ENCODE assay signal across 8 cellular contexts in genomic region chr3:9749663-9750555, GRCh38. TPM values are rescaled to one million over a fixed set of nuclear protein-coding genes. Genes with fewer than 3 reads are reported as not detected.
DNase-seq lines count a peak whose midpoint lies in the region; ATAC-seq, FAIRE-seq and TF ChIP-seq lines count a peak whose summit lies in the region.

OGG1 (plus strand) TSS chr3:9749952; CDS start chr3:9750287, 335 bp downstream.

- peak within 1 kb of the TSS; percentile 89 for H3K4me2 ChIP-seq in keratinocyte (ENCODE audit: control insufficient read depth, extremely low read depth, insufficient read depth, low read depth, low read length)

- dilution Hi-C loops in keratinocyte (cut with MboI; ENCODE audit: extremely low pct_ligation_motif_present, low sequenced_read_pairs), result no loop called here

- H3K9me1 ChIP-seq in keratinocyte (ENCODE audit: control insufficient read depth, extremely low read depth, insufficient read depth, low read length), result no peaks in the 10 kb centered on the region

- TF ChIP-seq CTCF in AG09319 (IDR thresholded peaks at IDR 0.05; ENCODE audit: low read depth, low read length) (no peak), keratinocyte (optimal IDR thresholded peaks at IDR 0.05 in 1 of 3, IDR thresholded peaks at IDR 0.05 in 1 of 3, conservative IDR thresholded peaks at IDR 0.05 in 1 of 3; ENCODE audit: extremely low read depth in 1 of 3, insufficient read depth in 2 of 3, low read length in 3 of 3) (no peak)

- H3K36me3 ChIP-seq in keratinocyte (ENCODE audit: control insufficient read depth in 2 of 2, extremely low read depth in 1 of 2, insufficient read depth in 2 of 2, low read length in 2 of 2), result peaks cover 15 to 24% of the 10 kb centered on the region in 2 experiments

- peaks cover 4% of the 10 kb centered on the region for H3K79me2 ChIP-seq in keratinocyte (ENCODE audit: control insufficient read depth, insufficient read depth, low read length)

- no peak for FAIRE-seq in keratinocyte (lab: Jason Lieb, UNC)

- peak within 1 kb of the TSS; percentile 61 for H3K27ac ChIP-seq in keratinocyte (ENCODE audit: control insufficient read depth, insufficient read depth, low read length)

- no peaks in the 10 kb centered on the region for H3K27me3 ChIP-seq in keratinocyte (ENCODE audit: control insufficient read depth, extremely low read depth, insufficient read depth, low read length)

- ATAC-seq in GM19035 (IDR thresholded peaks at IDR 0.05; ENCODE audit: unreplicated experiment), result peak; percentile 92
- ATAC-seq in HG03354 (IDR thresholded peaks at IDR 0.05; ENCODE audit: poor library complexity, severe bottlenecking, unreplicated experiment), result peak; percentile 92
- ATAC-seq in activated CD4-positive, CD25-positive, alpha-beta regulatory T cell treated with anti-CD3 and anti-CD28 coated beads, Interleukin-2, amount 50 U/mL, for 24 hours, result peak; percentile 98 to 99

- peak within 1 kb of the TSS; percentile 94 for H2AFZ ChIP-seq in keratinocyte (ENCODE audit: control insufficient read depth, low read length)

- H3K4me1 ChIP-seq in keratinocyte (ENCODE audit: control insufficient read depth, extremely low read depth, insufficient read depth, low read length), result peaks cover 21% of the 10 kb centered on the region

- no peaks in the 10 kb centered on the region for H3K9me3 ChIP-seq in keratinocyte (ENCODE audit: control insufficient read depth, low read depth, low read length)

- H3K9ac ChIP-seq in keratinocyte (ENCODE audit: control insufficient read depth, extremely low read depth, insufficient read depth, low read length), result peak within 1 kb of the TSS; percentile 73

- peak; percentile 96 for DNase-seq in AG09319 (ENCODE audit: extremely low read depth, low read depth)
- DNase-seq in NCI-H446 treated with DMSO at 0.1 percent for 48 hours (lab: John Stamatoyannopoulos, UW), result peak; percentile 90
- DNase-seq in cerebellar cortex (ENCODE audit: low spot score), result peak; percentile 98
- peak; percentile 88 for DNase-seq in keratinocyte (ENCODE audit: low read depth, low spot score)
- DNase-seq in stimulated activated CD4-positive, alpha-beta T cell treated with anti-CD3 and anti-CD28 coated beads, Interleukin-15, amount 100 ng/mL, for 1 hour (ENCODE audit: low read depth in 1 of 2, low spot score in 1 of 2), result peak; percentile 80 to 83

- H4K20me1 ChIP-seq in keratinocyte (ENCODE audit: control insufficient read depth, extremely low read depth, insufficient read depth, low read length), result no peaks in the 10 kb centered on the region

- H3K4me3 ChIP-seq in keratinocyte (ENCODE audit: control insufficient read depth in 2 of 3, extremely low read depth in 1 of 3, insufficient read depth in 2 of 3, low read depth in 1 of 3, low read length in 3 of 3), result peak within 1 kb of the TSS; percentile 55 to 85 (median 82)

RNA-seq across cellular contexts. Expression of gene OGG1, which starts in this region (rescaled TPM):
- 14.5 to 17.5 TPM (median 14.6 TPM) in 3 replicates for polyA plus RNA-seq in keratinocyte
- 3.0 TPM for polyA plus RNA-seq in keratinocyte (2011; ENCODE audit: low read depth)
- polyA plus RNA-seq in keratinocyte (2011; cell fraction: cytosol; rRNA removed), result 8.2 and 12.8 TPM in 2 replicates
- 10.2 and 13.8 TPM in 2 replicates for polyA plus RNA-seq in keratinocyte (2011; cell fraction: nucleus; rRNA removed)
- polyA plus RNA-seq in keratinocyte (2012; ENCODE audit: low replicate concordance), result 3.7 and 10.8 TPM in 2 replicates
- 21.7 to 51.1 TPM (median 23.2 TPM) in 3 replicates for polyA minus RNA-seq in keratinocyte
- polyA minus RNA-seq in keratinocyte (2011; cell fraction: cytosol; rRNA and poly(A)+ RNA removed), result 17.1 TPM
- polyA minus RNA-seq in keratinocyte (2011; cell fraction: nucleus; rRNA and poly(A)+ RNA removed), result 10.0 and 10.2 TPM in 2 replicates

Comparison
In these comparisons a context has a peak if more than half of its experiments do, and no peak if none do; other contexts are left out.
1. Peak in every context shown above with its lines: DNase-seq, ATAC-seq, H3K4me3 ChIP-seq and H3K27ac ChIP-seq.